In genomic region chr11:802693-803466, GRCh38 we compare ENCODE assay signal across 1 cellular context.
TF ChIP-seq lines count a peak whose summit lies in the region.

No MANE protein-coding gene starts in this region.

TF ChIP-seq in SK-N-SH, 30 proteins besides CTCF, POLR2A, EP300 and RAD21 (continued from another document):
- TF ChIP-seq PBX3 (IDR thresholded peaks at IDR 0.05): no peak
- no peak for TF ChIP-seq REST (IDR thresholded peaks at IDR 0.05; ENCODE audit: low read depth, low read length)
- TF ChIP-seq GATA2 (CRISPR knock-in tag; IDR thresholded peaks at IDR 0.05): no peak
- no peak for TF ChIP-seq FOXJ3 (CRISPR knock-in tag; IDR thresholded peaks at IDR 0.05)
- TF ChIP-seq TAF1 (IDR thresholded peaks at IDR 0.05; ENCODE audit: borderline replicate concordance, low read depth, low read length): no peak
- no peak for TF ChIP-seq RXRA (IDR thresholded peaks at IDR 0.05; ENCODE audit: borderline replicate concordance, low read depth)
